In genomic region chr2:64645014-64645418, GRCh38 we compare ENCODE assay signal across 8 cellular contexts. TPM values are rescaled to one million over a fixed set of nuclear protein-coding genes. Genes with fewer than 3 reads are reported as not detected.
DNase-seq lines count a peak whose midpoint lies in the region; ATAC-seq, FAIRE-seq and TF ChIP-seq lines count a peak whose summit lies in the region.

No MANE protein-coding gene starts in this region.

- peaks cover 46% of the 10 kb centered on the region for H3K4me1 ChIP-seq in CD4-positive, CD25-positive, alpha-beta regulatory T cell (ENCODE audit: control insufficient read depth, insufficient read depth, low read length, poor library complexity, severe bottlenecking)
- H3K4me1 ChIP-seq in HCT116 (ENCODE audit: control insufficient read depth in 1 of 2, insufficient read depth in 2 of 2, low read length in 2 of 2) (peaks cover 79 to 100% of the 10 kb centered on the region in 2 experiments), pancreas (peaks cover 10 to 54% (median 40%) of the 10 kb centered on the region in 3 donors)

- ATAC-seq in CD4-positive, CD25-positive, alpha-beta regulatory T cell (ENCODE audit: low read depth in 2 of 2) = peak in 1 of 2 donors; percentile 22
- ATAC-seq in HCT116 = peak; percentile 55
- ATAC-seq in pancreas = peak; percentile 72 to 84 (median 80)
- ATAC-seq in HG02840 (IDR thresholded peaks at IDR 0.05; ENCODE audit: low FRiP score, unreplicated experiment) = no peak

- H3K27ac Mint-ChIP-seq in CD4-positive, CD25-positive, alpha-beta regulatory T cell = peak overlapping the region; percentile 81 to 98 (median 95)
- H3K27ac Mint-ChIP-seq in activated T-helper 2 cell treated with anti-CD3 and anti-CD28 coated beads, Interferon-gamma antibody, Interleukin-2, Interleukin-4, amounts not matched to agents 10 μg/mL and 5 μg/mL and 100 μg/mL, durations not matched to agents 14 hours and 24 hours and 36 hours = peak overlapping the region; percentile 92
- H3K27ac Mint-ChIP-seq in glutamatergic neuron (ENCODE audit: unreplicated experiment) = peak overlapping the region; percentile 98

- H4K20me1 ChIP-seq in HCT116 (ENCODE audit: insufficient read depth) = peaks cover 16% of the 10 kb centered on the region

- TF ChIP-seq RAD21 in HCT116 (IDR thresholded peaks at IDR 0.05; ENCODE audit: low read depth) = no peak

- peaks cover 43 to 94% (median 55%) of the 10 kb centered on the region in 4 donors for H3K4me1 Mint-ChIP-seq in CD4-positive, CD25-positive, alpha-beta regulatory T cell
- peaks cover 74% of the 10 kb centered on the region for H3K4me1 Mint-ChIP-seq in activated T-helper 2 cell treated with anti-CD3 and anti-CD28 coated beads, Interferon-gamma antibody, Interleukin-2, Interleukin-4, amounts not matched to agents 10 μg/mL and 5 μg/mL and 100 μg/mL, durations not matched to agents 14 hours and 24 hours and 36 hours (ENCODE audit: low read depth)
- peaks cover 45% of the 10 kb centered on the region for H3K4me1 Mint-ChIP-seq in glutamatergic neuron (ENCODE audit: low read depth, unreplicated experiment)

- intact Hi-C loops in HCT116 (cut with micrococcal nuclease) (loop anchor here (5.0 kb wide), 2 partner anchors 122 to 313 kb away; no protein-coding TSS in a partner anchor), pancreas (cut with DNase I) (loop anchor here in 1 of 3 donors (10.0 kb wide), 1 partner anchor 190 kb away; no protein-coding TSS in a partner anchor)
- intact Hi-C loops in activated T-helper 2 cell treated with anti-CD3 and anti-CD28 coated beads, Interferon-gamma antibody, Interleukin-2, Interleukin-4, amounts not matched to agents 10 μg/mL and 5 μg/mL and 100 μg/mL, durations not matched to agents 14 hours and 24 hours and 36 hours (cut with micrococcal nuclease) = loop anchor here (2.0 kb wide), 1 partner anchor 122 kb away; no protein-coding TSS in a partner anchor

- no peaks in the 10 kb centered on the region for H3K9me2 ChIP-seq in HCT116 (ENCODE audit: insufficient read depth)

- CTCF ChIA-PET in HCT116 (lab: Charles Lee) = interaction anchor here (0.9 to 3.7 kb wide), 11 partner anchors 10 to 314 kb away, joined by 3 to 25 read pairs (median 4); partner anchors contain the start of genes AFTPH and SERTAD2

- no peak for TF ChIP-seq POLR2A in HCT116 (IDR thresholded peaks at IDR 0.05; ENCODE audit: borderline replicate concordance, extremely low read depth, insufficient read depth, insufficient read length)

- no peak overlapping the region for H2AFZ ChIP-seq in HCT116 (ENCODE audit: low read depth, low read length, poor library complexity, severe bottlenecking)

- no peaks in the 10 kb centered on the region for H3K9me3 Mint-ChIP-seq in CD4-positive, CD25-positive, alpha-beta regulatory T cell
- no peaks in the 10 kb centered on the region for H3K9me3 Mint-ChIP-seq in activated T-helper 2 cell treated with anti-CD3 and anti-CD28 coated beads, Interferon-gamma antibody, Interleukin-2, Interleukin-4, amounts not matched to agents 10 μg/mL and 5 μg/mL and 100 μg/mL, durations not matched to agents 14 hours and 24 hours and 36 hours
- peaks cover 5% of the 10 kb centered on the region for H3K9me3 Mint-ChIP-seq in glutamatergic neuron (ENCODE audit: unreplicated experiment)

- BruUV-seq in HCT116 (replicated peaks; lab: Mats Ljungman, UMichigan) = no TSS peak

- peak overlapping the region; percentile 75 for H3K9ac ChIP-seq in HCT116 (ENCODE audit: low read length)

- peak overlapping the region; percentile 63 for H3K4me3 ChIP-seq in CD4-positive, CD25-positive, alpha-beta regulatory T cell (ENCODE audit: low read depth, low read length)
- H3K4me3 ChIP-seq in HCT116 (replicated peaks in 1 of 2; ENCODE audit: low read depth in 1 of 2, low read length in 2 of 2) (peak overlapping the region; percentile 46 to 57), pancreas (peak overlapping the region in 2 of 4 donors; percentile 23 to 27)

- no peaks in the 10 kb centered on the region for H3K9me3 ChIP-seq in CD4-positive, CD25-positive, alpha-beta regulatory T cell (ENCODE audit: control insufficient read depth in 2 of 2, low read length in 2 of 2)
- H3K9me3 ChIP-seq in HCT116 (ENCODE audit: control insufficient read depth in 1 of 2, insufficient read depth in 1 of 2, low read depth in 1 of 2, low read length in 2 of 2) = no peaks in the 10 kb centered on the region
- H3K9me3 ChIP-seq in pancreas = no peaks in the 10 kb centered on the region

- H3K79me2 ChIP-seq in HCT116 (ENCODE audit: insufficient read depth, low read length) = peaks cover 100% of the 10 kb centered on the region

- 0 to 1% methylated on average over 17 of the region's 17 CpGs for WGBS in pancreas, 2 donors

- H3K4me2 ChIP-seq in HCT116 (ENCODE audit: low read length) = peak overlapping the region; percentile 88

- peak in 1 of 3 donors; percentile 55 for DNase-seq in CD4-positive, CD25-positive, alpha-beta regulatory T cell
- DNase-seq in HCT116 (ENCODE audit: low read depth, low spot score) (no peak), NCI-H460 (ENCODE audit: extremely low read depth, low read depth) (peak; percentile 61), glutamatergic neuron (peak; percentile 73), pancreas (peak in 4 of 6 donors; percentile 50 to 72 (median 56))
- DNase-seq in activated T-helper 2 cell treated with anti-CD3 and anti-CD28 coated beads, Interferon-gamma antibody, Interleukin-2, Interleukin-4, amounts not matched to agents 10 μg/mL and 5 μg/mL and 100 μg/mL, durations not matched to agents 14 hours and 24 hours and 36 hours (ENCODE audit: low spot score) = peak; percentile 35
- no peak for DNase-seq in activated CD8-positive, alpha-beta memory T cell treated with anti-CD3 and anti-CD28 coated beads, Interleukin-2, amount 50 U/mL, for 48 hours

- no peak for TF ChIP-seq CTCF in HCT116 (IDR thresholded peaks at IDR 0.05 in 2 of 3, conservative IDR thresholded peaks at IDR 0.05 in 1 of 3; ENCODE audit: borderline replicate concordance in 1 of 3, insufficient read depth in 1 of 3, low read depth in 2 of 3, low read length in 2 of 3)
- TF ChIP-seq CTCF in glutamatergic neuron (IDR thresholded peaks at IDR 0.05; ENCODE audit: partially characterized antibody, unreplicated experiment) = no peak
- no peak for TF ChIP-seq CTCF in pancreas (IDR thresholded peaks at IDR 0.05)

- H3K27me3 ChIP-seq in CD4-positive, CD25-positive, alpha-beta regulatory T cell (ENCODE audit: control insufficient read depth, insufficient read depth, low read length) = no peaks in the 10 kb centered on the region
- H3K27me3 ChIP-seq in HCT116 (ENCODE audit: insufficient read depth, low read length) (no peaks in the 10 kb centered on the region), pancreas (no peaks in the 10 kb centered on the region)

- no peak for FAIRE-seq in pancreas (lab: Jason Lieb, UNC)

- H3K4me3 Mint-ChIP-seq in CD4-positive, CD25-positive, alpha-beta regulatory T cell = peak overlapping the region; percentile 70 to 91 (median 84)
- peak overlapping the region; percentile 87 for H3K4me3 Mint-ChIP-seq in activated T-helper 2 cell treated with anti-CD3 and anti-CD28 coated beads, Interferon-gamma antibody, Interleukin-2, Interleukin-4, amounts not matched to agents 10 μg/mL and 5 μg/mL and 100 μg/mL, durations not matched to agents 14 hours and 24 hours and 36 hours (ENCODE audit: low read depth)
- H3K4me3 Mint-ChIP-seq in glutamatergic neuron (ENCODE audit: unreplicated experiment) = peak overlapping the region; percentile 97

- peak overlapping the region; percentile 1 for H3K27ac ChIP-seq in CD4-positive, CD25-positive, alpha-beta regulatory T cell (ENCODE audit: insufficient read depth, low read length, poor library complexity, severe bottlenecking)
- H3K27ac ChIP-seq in HCT116 (ENCODE audit: low read depth, low read length) (peak overlapping the region; percentile 95), pancreas (peak overlapping the region; percentile 36 to 88 (median 75))

- no peaks in the 10 kb centered on the region for H3K27me3 Mint-ChIP-seq in CD4-positive, CD25-positive, alpha-beta regulatory T cell
- H3K27me3 Mint-ChIP-seq in activated T-helper 2 cell treated with anti-CD3 and anti-CD28 coated beads, Interferon-gamma antibody, Interleukin-2, Interleukin-4, amounts not matched to agents 10 μg/mL and 5 μg/mL and 100 μg/mL, durations not matched to agents 14 hours and 24 hours and 36 hours (ENCODE audit: low read depth) = no peaks in the 10 kb centered on the region
- H3K27me3 Mint-ChIP-seq in glutamatergic neuron (ENCODE audit: unreplicated experiment) = peaks cover 2% of the 10 kb centered on the region

- RAD21 ChIA-PET in HCT116 (lab: Charles Lee; ENCODE audit: low non-redundant PET in 1 of 2, low total read pairs in 2 of 2, uncharacterized antibody in 2 of 2, unreplicated experiment in 2 of 2) = interaction anchor here in 1 of 2 experiments (0.6 to 1.8 kb wide), 2 partner anchors 96 to 106 kb away, joined by 4 read pairs; no protein-coding TSS in a partner anchor

- POLR2A ChIA-PET in HCT116 (lab: Charles Lee) = interaction anchor here (1.2 to 2.6 kb wide), 3 partner anchors 9 to 222 kb away, joined by 3 to 13 read pairs (median 3); partner anchors contain the start of gene SERTAD2

- peaks cover 3% of the 10 kb centered on the region for H3K36me3 Mint-ChIP-seq in CD4-positive, CD25-positive, alpha-beta regulatory T cell
- H3K36me3 Mint-ChIP-seq in activated T-helper 2 cell treated with anti-CD3 and anti-CD28 coated beads, Interferon-gamma antibody, Interleukin-2, Interleukin-4, amounts not matched to agents 10 μg/mL and 5 μg/mL and 100 μg/mL, durations not matched to agents 14 hours and 24 hours and 36 hours (ENCODE audit: low read depth) = peaks cover 12% of the 10 kb centered on the region
- no peaks in the 10 kb centered on the region for H3K36me3 Mint-ChIP-seq in glutamatergic neuron (ENCODE audit: unreplicated experiment)

- H3K36me3 ChIP-seq in CD4-positive, CD25-positive, alpha-beta regulatory T cell (ENCODE audit: control insufficient read depth, insufficient read depth, low read length) = no peaks in the 10 kb centered on the region
- no peaks in the 10 kb centered on the region for H3K36me3 ChIP-seq in HCT116 (ENCODE audit: control insufficient read depth in 1 of 2, insufficient read depth in 2 of 2, low read length in 2 of 2)
- no peaks in the 10 kb centered on the region for H3K36me3 ChIP-seq in pancreas

TF ChIP-seq in HCT116, 20 proteins besides CTCF, POLR2A, EP300 and RAD21 (continues in another document):
- TF ChIP-seq JUND (IDR thresholded peaks at IDR 0.05) = no peak; the same call in 1 of the 2 replicates
- peak; percentile 16; the same call in 1 of the 2 replicates for TF ChIP-seq EGR1 (IDR thresholded peaks at IDR 0.05; ENCODE audit: low read depth)

RNA-seq across cellular contexts. Expression of gene SERTAD2, which starts 8.7 kb away (rescaled TPM):
- 33.5 TPM for total RNA-seq in CD4-positive, CD25-positive, alpha-beta regulatory T cell
- polyA plus RNA-seq in CD4-positive, CD25-positive, alpha-beta regulatory T cell = 1 to 10 TPM; 4.2 to 7.5 (median 5.7) TPM
- total RNA-seq in HCT116 (2021; ENCODE audit: unreplicated experiment) = 80.1 TPM
- polyA plus RNA-seq in HCT116 (2012) = 62.0 and 63.9 TPM in 2 replicates
- total RNA-seq in NCI-H460 (2014; rRNA removed; shearing (Covaris generic)) = 18.7 and 20.1 TPM in 2 replicates
- polyA plus RNA-seq in NCI-H460 (2014; cell fraction: nucleus; rRNA removed) = 5.6 and 7.4 TPM in 2 replicates
- 29.2 and 31.0 TPM in 2 replicates for total RNA-seq in activated T-helper 2 cell treated with anti-CD3 and anti-CD28 coated beads, Interferon-gamma antibody, Interleukin-2, Interleukin-4, amounts not matched to agents 10 μg/mL and 5 μg/mL and 100 μg/mL, durations not matched to agents 14 hours and 24 hours and 36 hours
- total RNA-seq in glutamatergic neuron (ENCODE audit: unreplicated experiment) = 15.7 TPM
- 1 to 10 TPM; 3.1 to 9.4 (median 4.7) TPM for total RNA-seq in pancreas
- 1 to 10 TPM; 2.2 to 3.2 TPM for polyA plus RNA-seq in pancreas

Comparison
In these comparisons a context has a peak if more than half of its experiments do, and no peak if none do; other contexts are left out.
1. DNase-seq: peak in NCI-H460 (single experiment), activated T-helper 2 cell treated with anti-CD3 and anti-CD28 coated beads, Interferon-gamma antibody, Interleukin-2, Interleukin-4, amounts not matched to agents 10 μg/mL and 5 μg/mL and 100 μg/mL, durations not matched to agents 14 hours and 24 hours and 36 hours (single experiment), glutamatergic neuron (single experiment) and pancreas (4 of 6); none in HCT116 (single experiment) and activated CD8-positive, alpha-beta memory T cell treated with anti-CD3 and anti-CD28 coated beads, Interleukin-2, amount 50 U/mL, for 48 hours (single experiment).
2. H3K27ac ChIP-seq: peak in every context shown above with its lines; median percentile 95 in HCT116; 75 in pancreas; 1 in CD4-positive, CD25-positive, alpha-beta regulatory T cell.
3. Peak in every context shown above with its lines, with median percentiles within 50 percentile points of each other: H3K27ac Mint-ChIP-seq and H3K4me3 Mint-ChIP-seq.